In genomic region chr10:78972947-78973900, GRCh38 we compare ENCODE assay signal across 1 cellular context.
A peak's percentile ranks its signal among the peaks of the same experiment; 100 is the strongest.
TF ChIP-seq lines count a peak whose summit lies in the region.

No MANE protein-coding gene starts in this region.

TF ChIP-seq in HepG2, 621 proteins besides CTCF, POLR2A, EP300 and RAD21 (continued from another document and continues in another):
- TF ChIP-seq CERS6 (CRISPR knock-in tag; IDR thresholded peaks at IDR 0.05) (no peak), TARDBP (CRISPR knock-in tag; IDR thresholded peaks at IDR 0.05) (no peak), HOXA9 (CRISPR knock-in tag; IDR thresholded peaks at IDR 0.05; ENCODE audit: borderline replicate concordance) (no peak), ZNF652 (CRISPR knock-in tag; IDR thresholded peaks at IDR 0.05; ENCODE audit: borderline replicate concordance, low read depth) (no peak), NCOA5 (CRISPR knock-in tag; IDR thresholded peaks at IDR 0.05) (0 out of 2 replicates have a peak, but pooled peaks have one; percentile 54), ZNF563 (CRISPR knock-in tag; IDR thresholded peaks at IDR 0.05) (no peak; the same call in 1 of the 2 replicates), NKX3-1 (CRISPR knock-in tag; IDR thresholded peaks at IDR 0.05) (no peak), ZNF660 (CRISPR knock-in tag; IDR thresholded peaks at IDR 0.05; ENCODE audit: borderline replicate concordance, low read depth) (no peak), ZNF713 (CRISPR knock-in tag; IDR thresholded peaks at IDR 0.05) (peak; percentile 83; the same call in 1 of the 2 replicates), SOX5 (CRISPR knock-in tag; IDR thresholded peaks at IDR 0.05; ENCODE audit: borderline replicate concordance) (peak; percentile 62; the same call in 1 of the 2 replicates), ZNF770 (CRISPR knock-in tag; IDR thresholded peaks at IDR 0.05) (0 out of 2 replicates have a peak, but pooled peaks have one; percentile 15), ZMAT3 (CRISPR knock-in tag; conservative IDR thresholded peaks at IDR 0.05) (peak; percentile 78), HNF4A (CRISPR knock-in tag; IDR thresholded peaks at IDR 0.05) (no peak), HNRNPL (IDR thresholded peaks at IDR 0.05; ENCODE audit: low read depth, low read length) (peak; percentile 58), DMAP1 (CRISPR knock-in tag; IDR thresholded peaks at IDR 0.05) (no peak; the same call in 1 of the 2 replicates), NBN (conservative IDR thresholded peaks at IDR 0.05) (no peak), ZNF674 (CRISPR knock-in tag; IDR thresholded peaks at IDR 0.05; ENCODE audit: low read depth) (no peak), PHF21A (CRISPR knock-in tag; IDR thresholded peaks at IDR 0.05) (peak; percentile 33), DRAP1 (CRISPR knock-in tag; IDR thresholded peaks at IDR 0.05) (no peak; the same call in 1 of the 2 replicates), SP5 (CRISPR knock-in tag; IDR thresholded peaks at IDR 0.05; ENCODE audit: borderline replicate concordance, low read depth) (peak; percentile 60), ZNF749 (CRISPR knock-in tag; IDR thresholded peaks at IDR 0.05; ENCODE audit: borderline replicate concordance) (no peak), GATAD2A (CRISPR knock-in tag; IDR thresholded peaks at IDR 0.05) (peak; percentile 13), ZNF557 (CRISPR knock-in tag; IDR thresholded peaks at IDR 0.05) (no peak), RNF219 (CRISPR knock-in tag; IDR thresholded peaks at IDR 0.05) (no peak; the same call in 1 of the 2 replicates), GATAD1 (CRISPR knock-in tag; IDR thresholded peaks at IDR 0.05) (0 out of 2 replicates have a peak, but pooled peaks have one; percentile 21), ZNF24 (IDR thresholded peaks at IDR 0.05) (no peak), KDM4B (CRISPR knock-in tag; IDR thresholded peaks at IDR 0.05) (no peak), ZNF720 (CRISPR knock-in tag; IDR thresholded peaks at IDR 0.05) (no peak), ZNF460 (CRISPR knock-in tag; IDR thresholded peaks at IDR 0.05; ENCODE audit: borderline replicate concordance) (no peak), ZNF10 (CRISPR knock-in tag; IDR thresholded peaks at IDR 0.05; ENCODE audit: borderline replicate concordance, low read depth) (no peak), CEBPB (IDR thresholded peaks at IDR 0.05; ENCODE audit: borderline replicate concordance, low read depth, low read length) (no peak), GTF2F1 (IDR thresholded peaks at IDR 0.05; ENCODE audit: low read length) (no peak), ERF (CRISPR knock-in tag; IDR thresholded peaks at IDR 0.05) (no peak; the same call in 1 of the 2 replicates), MZF1 (CRISPR knock-in tag; IDR thresholded peaks at IDR 0.05; ENCODE audit: borderline replicate concordance) (no peak)
- TF ChIP-seq, protein P1, sequence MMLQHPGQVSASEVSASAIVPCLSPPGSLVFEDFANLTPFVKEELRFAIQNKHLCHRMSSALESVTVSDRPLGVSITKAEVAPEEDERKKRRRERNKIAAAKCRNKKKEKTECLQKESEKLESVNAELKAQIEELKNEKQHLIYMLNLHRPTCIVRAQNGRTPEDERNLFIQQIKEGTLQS (CRISPR knock-in tag; IDR thresholded peaks at IDR 0.05) = peak; percentile 97
- TF ChIP-seq, protein P2, sequence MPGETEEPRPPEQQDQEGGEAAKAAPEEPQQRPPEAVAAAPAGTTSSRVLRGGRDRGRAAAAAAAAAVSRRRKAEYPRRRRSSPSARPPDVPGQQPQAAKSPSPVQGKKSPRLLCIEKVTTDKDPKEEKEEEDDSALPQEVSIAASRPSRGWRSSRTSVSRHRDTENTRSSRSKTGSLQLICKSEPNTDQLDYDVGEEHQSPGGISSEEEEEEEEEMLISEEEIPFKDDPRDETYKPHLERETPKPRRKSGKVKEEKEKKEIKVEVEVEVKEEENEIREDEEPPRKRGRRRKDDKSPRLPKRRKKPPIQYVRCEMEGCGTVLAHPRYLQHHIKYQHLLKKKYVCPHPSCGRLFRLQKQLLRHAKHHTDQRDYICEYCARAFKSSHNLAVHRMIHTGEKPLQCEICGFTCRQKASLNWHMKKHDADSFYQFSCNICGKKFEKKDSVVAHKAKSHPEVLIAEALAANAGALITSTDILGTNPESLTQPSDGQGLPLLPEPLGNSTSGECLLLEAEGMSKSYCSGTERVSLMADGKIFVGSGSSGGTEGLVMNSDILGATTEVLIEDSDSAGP (CRISPR knock-in tag; IDR thresholded peaks at IDR 0.05; ENCODE audit: borderline replicate concordance) = peak; percentile 50; the same call in 1 of the 2 replicates
- TF ChIP-seq, protein P3, sequence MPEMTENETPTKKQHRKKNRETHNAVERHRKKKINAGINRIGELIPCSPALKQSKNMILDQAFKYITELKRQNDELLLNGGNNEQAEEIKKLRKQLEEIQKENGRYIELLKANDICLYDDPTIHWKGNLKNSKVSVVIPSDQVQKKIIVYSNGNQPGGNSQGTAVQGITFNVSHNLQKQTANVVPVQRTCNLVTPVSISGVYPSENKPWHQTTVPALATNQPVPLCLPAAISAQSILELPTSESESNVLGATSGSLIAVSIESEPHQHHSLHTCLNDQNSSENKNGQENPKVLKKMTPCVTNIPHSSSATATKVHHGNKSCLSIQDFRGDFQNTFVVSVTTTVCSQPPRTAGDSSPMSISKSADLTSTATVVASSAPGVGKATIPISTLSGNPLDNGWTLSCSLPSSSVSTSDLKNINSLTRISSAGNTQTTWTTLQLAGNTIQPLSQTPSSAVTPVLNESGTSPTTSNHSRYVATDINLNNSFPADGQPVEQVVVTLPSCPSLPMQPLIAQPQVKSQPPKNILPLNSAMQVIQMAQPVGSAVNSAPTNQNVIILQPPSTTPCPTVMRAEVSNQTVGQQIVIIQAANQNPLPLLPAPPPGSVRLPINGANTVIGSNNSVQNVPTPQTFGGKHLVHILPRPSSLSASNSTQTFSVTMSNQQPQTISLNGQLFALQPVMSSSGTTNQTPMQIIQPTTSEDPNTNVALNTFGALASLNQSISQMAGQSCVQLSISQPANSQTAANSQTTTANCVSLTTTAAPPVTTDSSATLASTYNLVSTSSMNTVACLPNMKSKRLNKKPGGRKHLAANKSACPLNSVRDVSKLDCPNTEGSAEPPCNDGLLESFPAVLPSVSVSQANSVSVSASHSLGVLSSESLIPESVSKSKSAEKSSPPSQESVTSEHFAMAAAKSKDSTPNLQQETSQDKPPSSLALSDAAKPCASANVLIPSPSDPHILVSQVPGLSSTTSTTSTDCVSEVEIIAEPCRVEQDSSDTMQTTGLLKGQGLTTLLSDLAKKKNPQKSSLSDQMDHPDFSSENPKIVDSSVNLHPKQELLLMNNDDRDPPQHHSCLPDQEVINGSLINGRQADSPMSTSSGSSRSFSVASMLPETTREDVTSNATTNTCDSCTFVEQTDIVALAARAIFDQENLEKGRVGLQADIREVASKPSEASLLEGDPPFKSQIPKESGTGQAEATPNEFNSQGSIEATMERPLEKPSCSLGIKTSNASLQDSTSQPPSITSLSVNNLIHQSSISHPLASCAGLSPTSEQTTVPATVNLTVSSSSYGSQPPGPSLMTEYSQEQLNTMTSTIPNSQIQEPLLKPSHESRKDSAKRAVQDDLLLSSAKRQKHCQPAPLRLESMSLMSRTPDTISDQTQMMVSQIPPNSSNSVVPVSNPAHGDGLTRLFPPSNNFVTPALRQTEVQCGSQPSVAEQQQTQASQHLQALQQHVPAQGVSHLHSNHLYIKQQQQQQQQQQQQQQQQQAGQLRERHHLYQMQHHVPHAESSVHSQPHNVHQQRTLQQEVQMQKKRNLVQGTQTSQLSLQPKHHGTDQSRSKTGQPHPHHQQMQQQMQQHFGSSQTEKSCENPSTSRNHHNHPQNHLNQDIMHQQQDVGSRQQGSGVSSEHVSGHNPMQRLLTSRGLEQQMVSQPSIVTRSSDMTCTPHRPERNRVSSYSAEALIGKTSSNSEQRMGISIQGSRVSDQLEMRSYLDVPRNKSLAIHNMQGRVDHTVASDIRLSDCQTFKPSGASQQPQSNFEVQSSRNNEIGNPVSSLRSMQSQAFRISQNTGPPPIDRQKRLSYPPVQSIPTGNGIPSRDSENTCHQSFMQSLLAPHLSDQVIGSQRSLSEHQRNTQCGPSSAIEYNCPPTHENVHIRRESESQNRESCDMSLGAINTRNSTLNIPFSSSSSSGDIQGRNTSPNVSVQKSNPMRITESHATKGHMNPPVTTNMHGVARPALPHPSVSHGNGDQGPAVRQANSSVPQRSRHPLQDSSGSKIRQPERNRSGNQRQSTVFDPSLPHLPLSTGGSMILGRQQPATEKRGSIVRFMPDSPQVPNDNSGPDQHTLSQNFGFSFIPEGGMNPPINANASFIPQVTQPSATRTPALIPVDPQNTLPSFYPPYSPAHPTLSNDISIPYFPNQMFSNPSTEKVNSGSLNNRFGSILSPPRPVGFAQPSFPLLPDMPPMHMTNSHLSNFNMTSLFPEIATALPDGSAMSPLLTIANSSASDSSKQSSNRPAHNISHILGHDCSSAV (CRISPR knock-in tag; IDR thresholded peaks at IDR 0.05; ENCODE audit: borderline replicate concordance) = no peak
- TF ChIP-seq, protein P4, sequence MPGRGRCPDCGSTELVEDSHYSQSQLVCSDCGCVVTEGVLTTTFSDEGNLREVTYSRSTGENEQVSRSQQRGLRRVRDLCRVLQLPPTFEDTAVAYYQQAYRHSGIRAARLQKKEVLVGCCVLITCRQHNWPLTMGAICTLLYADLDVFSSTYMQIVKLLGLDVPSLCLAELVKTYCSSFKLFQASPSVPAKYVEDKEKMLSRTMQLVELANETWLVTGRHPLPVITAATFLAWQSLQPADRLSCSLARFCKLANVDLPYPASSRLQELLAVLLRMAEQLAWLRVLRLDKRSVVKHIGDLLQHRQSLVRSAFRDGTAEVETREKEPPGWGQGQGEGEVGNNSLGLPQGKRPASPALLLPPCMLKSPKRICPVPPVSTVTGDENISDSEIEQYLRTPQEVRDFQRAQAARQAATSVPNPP (CRISPR knock-in tag; IDR thresholded peaks at IDR 0.05) = no peak
- TF ChIP-seq, protein P5, sequence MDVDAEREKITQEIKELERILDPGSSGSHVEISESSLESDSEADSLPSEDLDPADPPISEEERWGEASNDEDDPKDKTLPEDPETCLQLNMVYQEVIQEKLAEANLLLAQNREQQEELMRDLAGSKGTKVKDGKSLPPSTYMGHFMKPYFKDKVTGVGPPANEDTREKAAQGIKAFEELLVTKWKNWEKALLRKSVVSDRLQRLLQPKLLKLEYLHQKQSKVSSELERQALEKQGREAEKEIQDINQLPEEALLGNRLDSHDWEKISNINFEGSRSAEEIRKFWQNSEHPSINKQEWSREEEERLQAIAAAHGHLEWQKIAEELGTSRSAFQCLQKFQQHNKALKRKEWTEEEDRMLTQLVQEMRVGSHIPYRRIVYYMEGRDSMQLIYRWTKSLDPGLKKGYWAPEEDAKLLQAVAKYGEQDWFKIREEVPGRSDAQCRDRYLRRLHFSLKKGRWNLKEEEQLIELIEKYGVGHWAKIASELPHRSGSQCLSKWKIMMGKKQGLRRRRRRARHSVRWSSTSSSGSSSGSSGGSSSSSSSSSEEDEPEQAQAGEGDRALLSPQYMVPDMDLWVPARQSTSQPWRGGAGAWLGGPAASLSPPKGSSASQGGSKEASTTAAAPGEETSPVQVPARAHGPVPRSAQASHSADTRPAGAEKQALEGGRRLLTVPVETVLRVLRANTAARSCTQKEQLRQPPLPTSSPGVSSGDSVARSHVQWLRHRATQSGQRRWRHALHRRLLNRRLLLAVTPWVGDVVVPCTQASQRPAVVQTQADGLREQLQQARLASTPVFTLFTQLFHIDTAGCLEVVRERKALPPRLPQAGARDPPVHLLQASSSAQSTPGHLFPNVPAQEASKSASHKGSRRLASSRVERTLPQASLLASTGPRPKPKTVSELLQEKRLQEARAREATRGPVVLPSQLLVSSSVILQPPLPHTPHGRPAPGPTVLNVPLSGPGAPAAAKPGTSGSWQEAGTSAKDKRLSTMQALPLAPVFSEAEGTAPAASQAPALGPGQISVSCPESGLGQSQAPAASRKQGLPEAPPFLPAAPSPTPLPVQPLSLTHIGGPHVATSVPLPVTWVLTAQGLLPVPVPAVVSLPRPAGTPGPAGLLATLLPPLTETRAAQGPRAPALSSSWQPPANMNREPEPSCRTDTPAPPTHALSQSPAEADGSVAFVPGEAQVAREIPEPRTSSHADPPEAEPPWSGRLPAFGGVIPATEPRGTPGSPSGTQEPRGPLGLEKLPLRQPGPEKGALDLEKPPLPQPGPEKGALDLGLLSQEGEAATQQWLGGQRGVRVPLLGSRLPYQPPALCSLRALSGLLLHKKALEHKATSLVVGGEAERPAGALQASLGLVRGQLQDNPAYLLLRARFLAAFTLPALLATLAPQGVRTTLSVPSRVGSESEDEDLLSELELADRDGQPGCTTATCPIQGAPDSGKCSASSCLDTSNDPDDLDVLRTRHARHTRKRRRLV (CRISPR knock-in tag; IDR thresholded peaks at IDR 0.05) = no peak
